In the genomic region with DNA sequence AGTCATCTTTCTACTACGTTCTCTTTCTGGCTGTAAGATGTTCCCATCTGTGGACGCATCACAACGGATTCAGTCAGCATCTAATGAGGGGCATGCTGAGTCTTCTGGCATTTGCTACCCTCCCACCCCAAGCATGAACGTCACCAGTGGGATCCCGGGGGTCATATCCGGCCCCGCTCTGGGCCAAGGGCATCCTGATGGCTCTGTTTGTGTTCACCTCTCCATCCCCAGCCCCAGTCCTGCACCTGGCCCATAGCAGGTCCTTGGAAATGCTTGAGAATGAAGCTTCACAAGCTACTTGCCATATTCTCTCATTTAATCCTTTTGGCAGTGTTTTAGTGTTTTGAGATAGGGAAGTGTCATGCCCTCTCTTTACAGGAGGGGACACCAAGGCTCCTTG, we compare ENCODE assay signal across 7 cellular contexts. TPM values are rescaled to one million over a fixed set of nuclear protein-coding genes. Genes with fewer than 3 reads are reported as not detected.
"Had no signal": no experiment of that assay in that cellular context is flagged by ENCODE, and none has a peak within 500 bp of the region (broad histone marks: within the 10 kb centered on the region; RNA-seq: fewer than 3 reads in every experiment).

No MANE protein-coding gene starts in this region.

- ATAC-seq: K562 had no signal

- H3K9ac ChIP-seq: GM23248 had no signal

- H3K27ac ChIP-seq: GM23248 had no signal

- DNase-seq: GM23248, GOT3, H7, HCEC 1CT, IMR-90 had no signal

- H2AFZ ChIP-seq: GM23248 had no signal

RNA-seq across cellular contexts. Expression of gene APCDD1L, which starts 14.9 kb away (rescaled TPM):
- total RNA-seq: HT-29, K562 had no signal
